Comparison of ENCODE assay signal across 20 cellular contexts in genomic region chr5:130168211-130168610, GRCh38.
DNase-seq lines count a peak whose midpoint lies in the region; ATAC-seq and TF ChIP-seq lines count a peak whose summit lies in the region.
"Had no signal": no experiment of that assay in that cellular context is flagged by ENCODE, and none has a peak within 500 bp of the region (broad histone marks: within the 10 kb centered on the region; RNA-seq: fewer than 3 reads in every experiment).

No MANE protein-coding gene starts in this region.

- H3K4me3 Mint-ChIP-seq in chondrocyte (ENCODE audit: unreplicated experiment), result no peak overlapping the region
- H3K4me3 Mint-ChIP-seq in CD4-positive, alpha-beta T cell, result no peak overlapping the region
- H3K4me3 Mint-ChIP-seq: activated B cell treated with CpG ODN at 0.5 μM for 24 hours; dendritic cell treated with granulocyte-macrophage colony-stimulating factor and Interleukin-4, amounts not matched to agents 40 ng/mL and 50 ng/mL, for 4 days; neural crest cell; stimulated activated naive CD8-positive, alpha-beta T cell treated with anti-CD3 and anti-CD28 coated beads, Interleukin-15, Interleukin-2, amounts not matched to agents 100 ng/mL and 50 ng/mL, for 24 hours; T-helper 17 cell had no signal

- H3K27me3 Mint-ChIP-seq in chondrocyte (ENCODE audit: low read depth), result no peaks in the 10 kb centered on the region
- peaks cover 3% of the 10 kb centered on the region for H3K27me3 Mint-ChIP-seq in CD4-positive, alpha-beta T cell
- H3K27me3 Mint-ChIP-seq: activated B cell treated with CpG ODN at 0.5 μM for 24 hours; dendritic cell treated with granulocyte-macrophage colony-stimulating factor and Interleukin-4, amounts not matched to agents 40 ng/mL and 50 ng/mL, for 4 days; stimulated activated naive CD8-positive, alpha-beta T cell treated with anti-CD3 and anti-CD28 coated beads, Interleukin-15, Interleukin-2, amounts not matched to agents 100 ng/mL and 50 ng/mL, for 24 hours; T-helper 17 cell had no signal

- peaks cover 23% of the 10 kb centered on the region for H3K4me1 ChIP-seq in iPS-20b (ENCODE audit: insufficient read depth, low read length)
- H3K4me1 ChIP-seq: right atrium auricular region had no signal

- H3K27ac ChIP-seq in iPS-20b (ENCODE audit: low read length), result no peak overlapping the region
- no peak overlapping the region for H3K27ac ChIP-seq in CD4-positive, alpha-beta T cell (ENCODE audit: low read depth, low read length)
- H3K27ac ChIP-seq: right atrium auricular region had no signal

- POLR2A ChIA-PET in CD4-positive, alpha-beta T cell (lab: Charles Lee), result no interaction called here

- ATAC-seq in CD4-positive, alpha-beta T cell (ENCODE audit: poor library complexity), result no peak
- ATAC-seq in GM21526 (IDR thresholded peaks at IDR 0.05; ENCODE audit: low FRiP score, unreplicated experiment), result no peak
- ATAC-seq: left colon, T-helper 17 cell had no signal

- CTCF ChIA-PET in CD4-positive, alpha-beta T cell (lab: Charles Lee), result no interaction called here

- peaks cover 41% of the 10 kb centered on the region for H3K4me1 Mint-ChIP-seq in chondrocyte (ENCODE audit: low read depth)
- no peaks in the 10 kb centered on the region for H3K4me1 Mint-ChIP-seq in CD4-positive, alpha-beta T cell (ENCODE audit: low read depth)
- H3K4me1 Mint-ChIP-seq: activated B cell treated with CpG ODN at 0.5 μM for 24 hours, neural crest cell, T-helper 17 cell had no signal

- H3K9me3 Mint-ChIP-seq in chondrocyte (ENCODE audit: low read depth), result peaks cover 2% of the 10 kb centered on the region
- H3K9me3 Mint-ChIP-seq in CD4-positive, alpha-beta T cell, result no peaks in the 10 kb centered on the region
- H3K9me3 Mint-ChIP-seq: dendritic cell treated with granulocyte-macrophage colony-stimulating factor and Interleukin-4, amounts not matched to agents 40 ng/mL and 50 ng/mL, for 4 days; neural crest cell; stimulated activated naive CD8-positive, alpha-beta T cell treated with anti-CD3 and anti-CD28 coated beads, Interleukin-15, Interleukin-2, amounts not matched to agents 100 ng/mL and 50 ng/mL, for 24 hours had no signal

- no peaks in the 10 kb centered on the region for H3K36me3 Mint-ChIP-seq in chondrocyte (ENCODE audit: low read depth)
- H3K36me3 Mint-ChIP-seq in CD4-positive, alpha-beta T cell (ENCODE audit: low read depth), result no peaks in the 10 kb centered on the region

- peak; percentile 32 for DNase-seq in A172 (ENCODE audit: low spot score)
- peak; percentile 17 for DNase-seq in NCI-H69 (lab: John Stamatoyannopoulos, UW)
- no peak for DNase-seq in chondrocyte (ENCODE audit: low spot score)
- no peak for DNase-seq in activated T-cell treated with anti-CD3 and anti-CD28 coated beads for 4 hours
- DNase-seq in CD4-positive, alpha-beta T cell, result no peak
- no peak for DNase-seq in NK-92 treated with Interleukin-12 subunit alpha and Interleukin-12 subunit beta, amount 100 ng/mL, for 24 hours (lab: John Stamatoyannopoulos, UW)
- DNase-seq: activated B cell treated with CpG ODN at 0.5 μM for 24 hours, amniotic stem cell, DMS79, IMR-90, left colon, NCI-H1930, SHP77 treated with DMSO at 0.1 percent for 48 hours, T-helper 17 cell had no signal

- H3K9ac ChIP-seq in iPS-20b (ENCODE audit: low read depth, low read length), result peak overlapping the region; percentile 11; the same call in 1 of the 2 replicates

- peak overlapping the region; percentile 83 for H3K27ac Mint-ChIP-seq in chondrocyte (ENCODE audit: unreplicated experiment)
- H3K27ac Mint-ChIP-seq in CD4-positive, alpha-beta T cell, result no peak overlapping the region
- H3K27ac Mint-ChIP-seq: activated B cell treated with CpG ODN at 0.5 μM for 24 hours; dendritic cell treated with granulocyte-macrophage colony-stimulating factor and Interleukin-4, amounts not matched to agents 40 ng/mL and 50 ng/mL, for 4 days; stimulated activated naive CD8-positive, alpha-beta T cell treated with anti-CD3 and anti-CD28 coated beads, Interleukin-15, Interleukin-2, amounts not matched to agents 100 ng/mL and 50 ng/mL, for 24 hours; T-helper 17 cell had no signal

- H3K9me3 ChIP-seq in iPS-20b (ENCODE audit: insufficient read depth, low read depth, low read length), result no peaks in the 10 kb centered on the region
- no peaks in the 10 kb centered on the region for H3K9me3 ChIP-seq in CD4-positive, alpha-beta T cell (ENCODE audit: control insufficient read depth, low read length)
- H3K9me3 ChIP-seq: right atrium auricular region had no signal

- intact Hi-C loops in CD4-positive, alpha-beta T cell (cut with DNase I, micrococcal nuclease), result no loop called here

- no peak for TF ChIP-seq CTCF in chondrocyte (IDR thresholded peaks at IDR 0.05)
- TF ChIP-seq CTCF in CD4-positive, alpha-beta T cell (IDR thresholded peaks at IDR 0.05), result no peak

- no peaks in the 10 kb centered on the region for H3K27me3 ChIP-seq in iPS-20b (ENCODE audit: insufficient read depth, low read length)
- H3K27me3 ChIP-seq in CD4-positive, alpha-beta T cell (ENCODE audit: control insufficient read depth, insufficient read depth, low read length), result no peaks in the 10 kb centered on the region
- H3K27me3 ChIP-seq: right atrium auricular region had no signal

- no peak overlapping the region for H3K4me3 ChIP-seq in iPS-20b (ENCODE audit: low read length)
- H3K4me3 ChIP-seq: right atrium auricular region had no signal

- no peaks in the 10 kb centered on the region for H3K36me3 ChIP-seq in iPS-20b (ENCODE audit: insufficient read depth, low read depth, low read length)
- H3K36me3 ChIP-seq: right atrium auricular region had no signal

Comparison
In these comparisons a context has a peak if more than half of its experiments do, and no peak if none do; other contexts are left out.
1. DNase-seq: peak in A172 (single experiment) and NCI-H69 (single experiment); none in chondrocyte (single experiment), activated T-cell treated with anti-CD3 and anti-CD28 coated beads for 4 hours (single experiment), CD4-positive, alpha-beta T cell (0 of 10) and NK-92 treated with Interleukin-12 subunit alpha and Interleukin-12 subunit beta, amount 100 ng/mL, for 24 hours (single experiment).